8 cellular contexts compared by ENCODE assay signal in genomic region chr22:20464096-20464614, GRCh38. TPM values are rescaled to one million over a fixed set of nuclear protein-coding genes. Genes with fewer than 3 reads are reported as not detected.
A peak's percentile ranks its signal among the peaks of the same experiment; 100 is the strongest.
DNase-seq lines count a peak whose midpoint lies in the region; ATAC-seq and TF ChIP-seq lines count a peak whose summit lies in the region.

No MANE protein-coding gene starts in this region.

- peaks cover 27 to 43% (median 40%) of the 10 kb centered on the region in 3 donors for H3K4me1 Mint-ChIP-seq in IgD-negative memory B cell
- H3K4me1 Mint-ChIP-seq in activated CD4-positive, alpha-beta memory T cell treated with anti-CD3 and anti-CD28 coated beads for 36 hours (ENCODE audit: low read depth), result peaks cover 58% of the 10 kb centered on the region

- no peaks in the 10 kb centered on the region for H3K27me3 ChIP-seq in esophagus (ENCODE audit: control insufficient read depth in 1 of 2, insufficient read depth in 2 of 2, low read length in 2 of 2)

- DNase-seq in activated CD4-positive, alpha-beta memory T cell treated with anti-CD3 and anti-CD28 coated beads for 36 hours, result peak; percentile 80
- DNase-seq in stimulated activated CD8-positive, alpha-beta memory T cell treated with anti-CD3 and anti-CD28 coated beads, Interleukin-4, amount 100 ng/mL, for 1 hour (ENCODE audit: low read depth in 2 of 2, low spot score in 1 of 2), result peak; percentile 10 to 23
- DNase-seq in NK-92 treated with Interleukin-12 subunit alpha and Interleukin-12 subunit beta, amount 100 ng/mL, for 24 hours (lab: John Stamatoyannopoulos, UW), result no peak

- peaks cover 3 to 9% of the 10 kb centered on the region in 2 donors for H3K4me1 ChIP-seq in esophagus (ENCODE audit: control insufficient read depth in 2 of 2, insufficient read depth in 2 of 2, low read length in 1 of 2)

- H3K36me3 Mint-ChIP-seq in IgD-negative memory B cell, result peaks cover 5% of the 10 kb centered on the region
- peaks cover 12% of the 10 kb centered on the region for H3K36me3 Mint-ChIP-seq in activated CD4-positive, alpha-beta memory T cell treated with anti-CD3 and anti-CD28 coated beads for 36 hours

- no peaks in the 10 kb centered on the region for H3K9me3 Mint-ChIP-seq in IgD-negative memory B cell
- H3K9me3 Mint-ChIP-seq in activated CD4-positive, alpha-beta memory T cell treated with anti-CD3 and anti-CD28 coated beads for 36 hours, result no peaks in the 10 kb centered on the region

- CTCF ChIA-PET in activated CD4-positive, alpha-beta memory T cell treated with anti-CD3 and anti-CD28 coated beads for 36 hours (lab: Charles Lee), result interaction anchor here (1.5 to 3.9 kb wide), 3 partner anchors 9 to 46 kb away, joined by 4 to 24 read pairs (median 12); no protein-coding TSS in a partner anchor

- H3K4me3 Mint-ChIP-seq in IgD-negative memory B cell, result peak overlapping the region; percentile 63 to 93 (median 83)
- H3K4me3 Mint-ChIP-seq in activated CD4-positive, alpha-beta memory T cell treated with anti-CD3 and anti-CD28 coated beads for 36 hours, result peak overlapping the region; percentile 35

- 80% methylated on average over 11 of the region's 11 CpGs for WGBS in esophagus, 2 donors

- no peak for ATAC-seq in GM21786 (IDR thresholded peaks at IDR 0.05; ENCODE audit: unreplicated experiment)
- ATAC-seq in HG03565 (IDR thresholded peaks at IDR 0.05; ENCODE audit: unreplicated experiment), result no peak
- no peak for ATAC-seq in SK-N-SH treated with all-trans-retinoic acid at 6 μM for 48 hours

- intact Hi-C loops in activated CD4-positive, alpha-beta memory T cell treated with anti-CD3 and anti-CD28 coated beads for 36 hours (cut with micrococcal nuclease), result loop anchor here (2.0 kb wide), 1 partner anchor 31 kb away; the partner anchor contains the start of gene KLHL22

- no peaks in the 10 kb centered on the region for H3K27me3 Mint-ChIP-seq in IgD-negative memory B cell
- H3K27me3 Mint-ChIP-seq in activated CD4-positive, alpha-beta memory T cell treated with anti-CD3 and anti-CD28 coated beads for 36 hours, result no peaks in the 10 kb centered on the region

- no peak overlapping the region for H3K4me3 ChIP-seq in esophagus (ENCODE audit: low read depth in 1 of 2, low read length in 2 of 2)

- POLR2A ChIA-PET in activated CD4-positive, alpha-beta memory T cell treated with anti-CD3 and anti-CD28 coated beads for 36 hours (lab: Charles Lee), result interaction anchor here (1.1 to 1.7 kb wide), 3 partner anchors 8 to 26 kb away, joined by 3 to 5 read pairs (median 4); no protein-coding TSS in a partner anchor

- peak overlapping the region; percentile 70 to 77 for H3K27ac ChIP-seq in esophagus (ENCODE audit: low read depth in 2 of 2, low read length in 1 of 2)

- no peaks in the 10 kb centered on the region for H3K9me3 ChIP-seq in esophagus (ENCODE audit: control insufficient read depth in 2 of 2, insufficient read depth in 1 of 2, low read depth in 1 of 2, low read length in 1 of 2)

- H3K36me3 ChIP-seq in esophagus (ENCODE audit: control insufficient read depth in 2 of 2, insufficient read depth in 2 of 2, low read length in 1 of 2), result peaks cover 2 to 9% of the 10 kb centered on the region in 2 donors

- peak overlapping the region; percentile 80 to 98 (median 97) for H3K27ac Mint-ChIP-seq in IgD-negative memory B cell
- peak overlapping the region; percentile 94 for H3K27ac Mint-ChIP-seq in activated CD4-positive, alpha-beta memory T cell treated with anti-CD3 and anti-CD28 coated beads for 36 hours

TF ChIP-seq in SK-N-SH treated with all-trans-retinoic acid at 6 μM for 48 hours, 23 proteins besides CTCF, POLR2A, EP300 and RAD21:
- TF ChIP-seq ZNF8 (CRISPR knock-in tag; IDR thresholded peaks at IDR 0.05) (no peak), OSR1 (CRISPR knock-in tag; IDR thresholded peaks at IDR 0.05) (no peak), ZNF70 (CRISPR knock-in tag; IDR thresholded peaks at IDR 0.05) (no peak), POU6F1 (CRISPR knock-in tag; IDR thresholded peaks at IDR 0.05; ENCODE audit: borderline replicate concordance, low read depth) (no peak), TOX (CRISPR knock-in tag; IDR thresholded peaks at IDR 0.05; ENCODE audit: borderline replicate concordance) (no peak), SNAI2 (CRISPR knock-in tag; IDR thresholded peaks at IDR 0.05) (no peak), ZNF565 (CRISPR knock-in tag; conservative IDR thresholded peaks at IDR 0.05; ENCODE audit: low read depth) (no peak)
TF ChIP-seq in SK-N-SH treated with all-trans-retinoic acid at 6 μM for 48 hours: peak in this region for 0.

RNA-seq across cellular contexts. Expression of gene SCARF2, which starts 26.5 kb away (rescaled TPM):
- polyA plus RNA-seq in IgD-negative memory B cell, result 0.16 TPM
- total RNA-seq in activated CD4-positive, alpha-beta memory T cell treated with anti-CD3 and anti-CD28 coated beads for 36 hours, result under 1 TPM; 0.43 to 0.70 TPM
- 1 to 10 TPM in 1 of 2 donors, under 1 TPM in 1; 0.57 to 1.0 TPM for polyA plus RNA-seq in esophagus

RNA-seq across cellular contexts. Expression of gene KLHL22, which starts 31.4 kb away (rescaled TPM):
- 20.8 TPM for polyA plus RNA-seq in IgD-negative memory B cell
- total RNA-seq in activated CD4-positive, alpha-beta memory T cell treated with anti-CD3 and anti-CD28 coated beads for 36 hours, result 10 to 100 TPM; 23.3 to 25.5 TPM
- 1 to 10 TPM; 5.7 to 6.3 TPM for polyA plus RNA-seq in esophagus

RNA-seq across cellular contexts. Expression of gene MED15, which starts 43.3 kb away (rescaled TPM):
- polyA plus RNA-seq in IgD-negative memory B cell, result 50.2 TPM
- 10 to 100 TPM; 93.3 to 97.4 TPM for total RNA-seq in activated CD4-positive, alpha-beta memory T cell treated with anti-CD3 and anti-CD28 coated beads for 36 hours
- polyA plus RNA-seq in esophagus, result 10 to 100 TPM; 31.0 to 55.9 TPM
